ENCODE assay signal across 14 cellular contexts in genomic region chr14:68141531-68142088, GRCh38.
A peak's percentile ranks its signal among the peaks of the same experiment; 100 is the strongest.
DNase-seq lines count a peak whose midpoint lies in the region; ATAC-seq and TF ChIP-seq lines count a peak whose summit lies in the region.
"Had no signal": no experiment of that assay in that cellular context is flagged by ENCODE, and none has a peak within 500 bp of the region (broad histone marks: within the 10 kb centered on the region; RNA-seq: fewer than 3 reads in every experiment).

No MANE protein-coding gene starts in this region.

- H3K4me3 ChIP-seq in SJSA1 (no peak overlapping the region), fibroblast of mammary gland (ENCODE audit: control insufficient read depth, low read depth, low read length) (no peak overlapping the region)
- H3K4me3 ChIP-seq: ovary had no signal

- ATAC-seq in HG03159 (IDR thresholded peaks at IDR 0.05; ENCODE audit: unreplicated experiment) = no peak
- ATAC-seq in HG02623 (IDR thresholded peaks at IDR 0.05; ENCODE audit: unreplicated experiment) = no peak
- ATAC-seq: activated CD8-positive, alpha-beta memory T cell treated with anti-CD3 and anti-CD28 coated beads, Interleukin-2, amount 10 ng/mL, durations not matched to agents 7 days and 5 days had no signal

- H3K27ac ChIP-seq in SJSA1 = peak overlapping the region; percentile 96
- H3K27ac ChIP-seq: HL-60 had no signal

- no peak for TF ChIP-seq CTCF in fibroblast of mammary gland (conservative IDR thresholded peaks at IDR 0.05; ENCODE audit: control insufficient read depth, insufficient read depth, low read depth, low read length)

- 0 out of 2 replicates have a peak, but pooled peaks cover 2% of the 10 kb centered on the region for H3K36me3 ChIP-seq in SJSA1
- H3K36me3 ChIP-seq: ovary had no signal

- H3K27me3 ChIP-seq in SJSA1 (replicated peaks) = no peaks in the 10 kb centered on the region
- H3K27me3 ChIP-seq: ovary had no signal

- no peaks in the 10 kb centered on the region for H3K9me3 ChIP-seq in SJSA1 (replicated peaks)
- H3K9me3 ChIP-seq: ovary had no signal

- H3K4me1 ChIP-seq in SJSA1 (replicated peaks) = peaks cover 78% of the 10 kb centered on the region

- peak; percentile 29 for DNase-seq in H4 (ENCODE audit: low spot score)
- DNase-seq in SJSA1 (ENCODE audit: low read depth in 1 of 2, low spot score in 2 of 2) = no peak
- peak; percentile 70 for DNase-seq in fibroblast of mammary gland (ENCODE audit: low read depth)
- peak; percentile 83 for DNase-seq in renal cortical epithelial cell (ENCODE audit: low read depth)
- DNase-seq in NCI-H345 treated with DMSO at 0.1 percent for 48 hours (lab: John Stamatoyannopoulos, UW; ENCODE audit: unreplicated experiment) = no peak
- no peak for DNase-seq in NCI-H748 treated with DMSO at 0.1 percent for 48 hours (lab: John Stamatoyannopoulos, UW)
- DNase-seq: activated CD8-positive, alpha-beta memory T cell treated with anti-CD3 and anti-CD28 coated beads, Interleukin-2, amount 10 ng/mL, durations not matched to agents 7 days and 5 days; central memory CD4-positive, alpha-beta T cell; hypothalamus; NCI-H2171 treated with DMSO at 0.1 percent for 48 hours; ovary had no signal

Comparison
In these comparisons a context has a peak if more than half of its experiments do, and no peak if none do; other contexts are left out.
1. DNase-seq: peak in H4 (single experiment), fibroblast of mammary gland (single experiment) and renal cortical epithelial cell (single experiment); none in SJSA1 (0 of 2), NCI-H345 treated with DMSO at 0.1 percent for 48 hours (single experiment) and NCI-H748 treated with DMSO at 0.1 percent for 48 hours (single experiment).